Comparison of ENCODE assay signal across 16 cellular contexts in genomic region chr1:161834967-161835366, GRCh38.
"Had no signal": no experiment of that assay in that cellular context is flagged by ENCODE, and none has a peak within 500 bp of the region (broad histone marks: within the 10 kb centered on the region; RNA-seq: fewer than 3 reads in every experiment).

No MANE protein-coding gene starts in this region.

- H2AFZ ChIP-seq: hepatocyte had no signal

- DNase-seq: activated CD4-positive, alpha-beta T cell treated with anti-CD3 and anti-CD28 coated beads, Interleukin-2, amount 50 U/mL, for 1 hour; activated CD4-positive, CD25-positive, alpha-beta regulatory T cell treated with anti-CD3 and anti-CD28 coated beads, Interleukin-2, amount 50 U/mL, for 72 hours; activated effector memory CD4-positive, alpha-beta T cell treated with anti-CD3 and anti-CD28 coated beads, Interleukin-2, amount 50 U/mL, for 16 hours; activated naive CD4-positive, alpha-beta T cell treated with anti-CD3 and anti-CD28 coated beads, Interleukin-2, amount 50 U/mL, for 16 hours; activated T-cell treated with anti-CD3 and anti-CD28 coated beads, Interleukin-2, amount 50 U/mL, for 72 hours; caudate nucleus; islet precursor cell; lower lobe of right lung; pancreas; right lobe of liver; stimulated activated naive B cell treated with anti-CD40 and anti-IgM and Interleukin-4, amounts not matched to agents 10 μg/mL and 1 μg/mL and 100 μg/mL, for 72 hours; upper lobe of right lung had no signal

- H3K4me2 ChIP-seq: hepatocyte had no signal

- H3K79me2 ChIP-seq: hepatocyte had no signal

- H3K4me3 ChIP-seq: hepatocyte, lower lobe of right lung, pancreas, right lobe of liver, thoracic aorta, upper lobe of right lung had no signal

- ATAC-seq: activated T-cell treated with anti-CD3 and anti-CD28 coated beads, Interleukin-2, amount 50 U/mL, for 72 hours; natural killer cell treated with Interleukin-12 subunit alpha and Interleukin-12 subunit beta and Interleukin-15 and Interleukin-18, amount 100 ng/mL, for 72 hours; pancreas; right lobe of liver; stimulated activated naive B cell treated with anti-CD40 and anti-IgM and Interleukin-4, amounts not matched to agents 10 μg/mL and 1 μg/mL and 100 μg/mL, for 72 hours; upper lobe of right lung had no signal

- H3K9me3 ChIP-seq: lower lobe of right lung, neutrophil, pancreas, right lobe of liver, thoracic aorta, upper lobe of right lung had no signal

- H3K4me1 ChIP-seq: lower lobe of right lung, pancreas, right lobe of liver, upper lobe of right lung had no signal

- H3K27ac ChIP-seq: hepatocyte, lower lobe of right lung, neutrophil, pancreas, right lobe of liver, thoracic aorta, upper lobe of right lung had no signal

- H3K27me3 ChIP-seq: hepatocyte, neutrophil, pancreas, right lobe of liver, upper lobe of right lung had no signal

- H3K36me3 ChIP-seq: pancreas, thoracic aorta had no signal
